Comparison of ENCODE assay signal across 9 cellular contexts in genomic region chr3:52436500-52437106, GRCh38. TPM values are rescaled to one million over a fixed set of nuclear protein-coding genes. Genes with fewer than 3 reads are reported as not detected.
DNase-seq lines count a peak whose midpoint lies in the region; ATAC-seq and TF ChIP-seq lines count a peak whose summit lies in the region.
"Had no signal": no experiment of that assay in that cellular context is flagged by ENCODE, and none has a peak within 500 bp of the region (broad histone marks: within the 10 kb centered on the region; RNA-seq: fewer than 3 reads in every experiment).

No MANE protein-coding gene starts in this region.

- H3K27me3 ChIP-seq in SJCRH30 (no peaks in the 10 kb centered on the region; the same call in 1 of the 2 replicates), heart left ventricle (no peaks in the 10 kb centered on the region), sigmoid colon (no peaks in the 10 kb centered on the region)

- 0 out of 2 replicates have a peak overlapping the region, but pooled peaks have one; percentile 16 for H3K27ac ChIP-seq in SJCRH30
- H3K27ac ChIP-seq in heart left ventricle = peak overlapping the region in 7 of 12 donors; percentile 24 to 75 (median 65)
- H3K27ac ChIP-seq in sigmoid colon = no peak overlapping the region

- TF ChIP-seq POLR2A in heart left ventricle (IDR thresholded peaks at IDR 0.05) (no peak), sigmoid colon (IDR thresholded peaks at IDR 0.05) (no peak)

- H3K36me3 ChIP-seq in SJCRH30 (no peaks in the 10 kb centered on the region), heart left ventricle (peaks cover 0 to 5% (median 0%) of the 10 kb centered on the region in 9 donors), sigmoid colon (no peaks in the 10 kb centered on the region)

- TF ChIP-seq CTCF in GM13976 (IDR thresholded peaks at IDR 0.05; ENCODE audit: borderline replicate concordance, control extremely low read depth, extremely low read depth, insufficient read depth, missing control alignments) = no peak
- no peak for TF ChIP-seq CTCF in heart left ventricle (IDR thresholded peaks at IDR 0.05)
- TF ChIP-seq CTCF in sigmoid colon (IDR thresholded peaks at IDR 0.05) = no peak

- in situ Hi-C loops in GM13976 (cut with MboI; ENCODE audit: low sequenced_read_pairs, unreplicated experiment) = no loop called here

- H3K9me3 ChIP-seq in SJCRH30 (replicated peaks) (no peaks in the 10 kb centered on the region), heart left ventricle (no peaks in the 10 kb centered on the region), sigmoid colon (no peaks in the 10 kb centered on the region)
- H3K9me3 ChIP-seq: mucosa of descending colon had no signal

- DNase-seq in GM13976 (ENCODE audit: low spot score) (peak; percentile 18), SJCRH30 (peak; percentile 88 to 90), heart left ventricle (peak in 4 of 5 donors; percentile 32 to 73 (median 56)), sigmoid colon (peak; percentile 45), middle frontal gyrus (ENCODE audit: extremely low spot score, low spot score) (no peak), activated gamma-delta T cell (lab: John Stamatoyannopoulos, UW) (no peak)
- DNase-seq in activated T-cell treated with anti-CD3 and anti-CD28 coated beads, Interleukin-2, amount 50 U/mL, for 48 hours = no peak
- DNase-seq: activated CD4-positive, alpha-beta memory T cell treated with anti-CD3 and anti-CD28 coated beads for 36 hours; mucosa of descending colon had no signal

- 75 to 89% (median 84%) methylated on average over 13 of the region's 13 CpGs for WGBS in heart left ventricle, 4 donors
- WGBS in sigmoid colon, 2 donors = 84 to 89% methylated on average over 13 of the region's 13 CpGs

- no peak for TF ChIP-seq EP300 in sigmoid colon (IDR thresholded peaks at IDR 0.05)

- H3K4me3 ChIP-seq in SJCRH30 (no peak overlapping the region), heart left ventricle (no peak overlapping the region), sigmoid colon (no peak overlapping the region)
- H3K4me3 ChIP-seq: mucosa of descending colon had no signal

- H3K4me1 ChIP-seq in SJCRH30 (peaks cover 17% of the 10 kb centered on the region), heart left ventricle (peaks cover 13 to 57% (median 37%) of the 10 kb centered on the region in 12 donors), sigmoid colon (no peaks in the 10 kb centered on the region)

- intact Hi-C loops in heart left ventricle (cut with DNase I) = no loop called here
- intact Hi-C loops in sigmoid colon (cut with DNase I) = no loop called here

- peak; percentile 4 to 61 (median 22) for ATAC-seq in heart left ventricle

RNA-seq across cellular contexts. Expression of gene SEMA3G, which starts 8.3 kb away (rescaled TPM):
- total RNA-seq in SJCRH30 (2014; rRNA removed; shearing (Covaris generic)) = 0.03 and 0.10 TPM in 2 replicates
- total RNA-seq in heart left ventricle (10 to 100 TPM; 13.4 to 29.0 (median 14.4) TPM), sigmoid colon (1 to 10 TPM; 2.6 to 5.4 (median 4.3) TPM)
- polyA plus RNA-seq in heart left ventricle (10 to 100 TPM; 11.4 to 19.6 TPM), sigmoid colon (1 to 10 TPM in 1 of 3 donors, under 1 TPM in 2; 0.23 to 7.4 (median 0.60) TPM)

RNA-seq across cellular contexts. Expression of gene TNNC1, which starts 17.2 kb away (rescaled TPM):
- total RNA-seq in SJCRH30 (2014; rRNA removed; shearing (Covaris generic)) = 8.5 and 10.5 TPM in 2 replicates
- total RNA-seq in heart left ventricle = over 10,000 TPM in 2 of 9 donors, 1,000 to 10,000 TPM in 7; 4,301 to 15,255 (median 8,364) TPM
- over 10,000 TPM in 1 of 2 donors, 1,000 to 10,000 TPM in 1; 6,829 to 20,003 TPM for polyA plus RNA-seq in heart left ventricle
- 1 to 10 TPM in 1 of 4 donors, under 1 TPM in 1, not detected in 2; 0.99 to 2.9 TPM for total RNA-seq in sigmoid colon
- polyA plus RNA-seq in sigmoid colon = 10 to 100 TPM in 2 of 3 donors, 1 to 10 TPM in 1; 2.6 to 34.2 (median 23.6) TPM

RNA-seq across cellular contexts. Expression of gene NISCH, which starts 18.8 kb away (rescaled TPM):
- 32.8 and 43.5 TPM in 2 replicates for total RNA-seq in SJCRH30 (2014; rRNA removed; shearing (Covaris generic))
- total RNA-seq in heart left ventricle = 10 to 100 TPM; 29.5 to 56.2 (median 43.9) TPM
- polyA plus RNA-seq in heart left ventricle = 10 to 100 TPM; 28.8 to 30.2 TPM
- 100 to 1,000 TPM in 1 of 4 donors, 10 to 100 TPM in 3; 53.5 to 113 (median 68.4) TPM for total RNA-seq in sigmoid colon
- 10 to 100 TPM; 14.3 to 47.4 (median 18.0) TPM for polyA plus RNA-seq in sigmoid colon

RNA-seq across cellular contexts. Expression of gene PHF7, which starts 26.1 kb away (rescaled TPM):
- 4.8 and 5.7 TPM in 2 replicates for total RNA-seq in SJCRH30 (2014; rRNA removed; shearing (Covaris generic))
- total RNA-seq in heart left ventricle = 10 to 100 TPM; 10.8 to 27.6 (median 16.4) TPM
- 1 to 10 TPM; 4.0 to 4.2 TPM for polyA plus RNA-seq in heart left ventricle
- total RNA-seq in sigmoid colon = 10 to 100 TPM in 3 of 4 donors, 1 to 10 TPM in 1; 8.9 to 14.1 (median 11.9) TPM
- polyA plus RNA-seq in sigmoid colon = 10 to 100 TPM in 1 of 3 donors, 1 to 10 TPM in 2; 5.3 to 10.5 (median 9.0) TPM

RNA-seq across cellular contexts. Expression of gene BAP1, which starts 26.8 kb away (rescaled TPM):
- total RNA-seq in SJCRH30 (2014; rRNA removed; shearing (Covaris generic)) = 65.9 and 71.2 TPM in 2 replicates
- total RNA-seq in heart left ventricle (10 to 100 TPM; 50.0 to 75.9 (median 55.1) TPM), sigmoid colon (10 to 100 TPM; 46.0 to 59.5 (median 52.0) TPM)
- polyA plus RNA-seq in heart left ventricle (10 to 100 TPM; 40.3 to 78.9 TPM), sigmoid colon (10 to 100 TPM; 47.2 to 83.0 (median 50.5) TPM)

Comparison
In these comparisons a context has a peak if more than half of its experiments do, and no peak if none do; other contexts are left out.
1. DNase-seq: peak in GM13976 (single experiment), SJCRH30 (2 of 2), heart left ventricle (4 of 5) and sigmoid colon (single experiment); none in middle frontal gyrus (single experiment), activated T-cell treated with anti-CD3 and anti-CD28 coated beads, Interleukin-2, amount 50 U/mL, for 48 hours (0 of 2) and activated gamma-delta T cell (single experiment).
2. H3K27ac ChIP-seq: peak in SJCRH30 (single experiment) and heart left ventricle (7 of 12); none in sigmoid colon (0 of 4).
3. RNA of gene TNNC1, which starts 17.2 kb away (total RNA-seq): 4,301 to 15,255 TPM in heart left ventricle; 8.5 to 10.5 TPM in SJCRH30 and 0.99 to 2.9 TPM in sigmoid colon; every median in the first group is over 100 times any median in the second.